In genomic region chr19:57068921-57069697, GRCh38 we compare ENCODE assay signal across 12 cellular contexts. TPM values are rescaled to one million over a fixed set of nuclear protein-coding genes. Genes with fewer than 3 reads are reported as not detected.
DNase-seq lines count a peak whose midpoint lies in the region; ATAC-seq and TF ChIP-seq lines count a peak whose summit lies in the region.
"Had no signal": no experiment of that assay in that cellular context is flagged by ENCODE, and none has a peak within 500 bp of the region (broad histone marks: within the 10 kb centered on the region; RNA-seq: fewer than 3 reads in every experiment).

No MANE protein-coding gene starts in this region.

- H4K8ac ChIP-seq in neuronal stem cell (ENCODE audit: low read depth, low read length): no peak overlapping the region

- no peak overlapping the region for H3K23ac ChIP-seq in neuronal stem cell (ENCODE audit: low read depth, low read length, poor library complexity)

- no peaks in the 10 kb centered on the region for H3K79me1 ChIP-seq in neuronal stem cell (ENCODE audit: low read depth, low read length)

- peak overlapping the region; percentile 40 for H3K14ac ChIP-seq in neuronal stem cell (ENCODE audit: low read length)

- no peak overlapping the region for H3K4me2 ChIP-seq in neuronal stem cell (ENCODE audit: insufficient read depth, low read length, poor library complexity, severe bottlenecking)

- no peak overlapping the region for H3K27ac ChIP-seq in WERI-Rb-1
- H3K27ac ChIP-seq in neuronal stem cell (replicated peaks; ENCODE audit: low read length): no peak overlapping the region

- H2BK15ac ChIP-seq in neuronal stem cell (ENCODE audit: low read length): no peak overlapping the region

- peak overlapping the region; percentile 1 for H2AFZ ChIP-seq in neuronal stem cell (ENCODE audit: low read length)

- no peak overlapping the region for H4K91ac ChIP-seq in neuronal stem cell (ENCODE audit: low read depth, low read length, poor library complexity)

- H3K9ac ChIP-seq in neuronal stem cell (ENCODE audit: low read depth, low read length, poor library complexity): peak overlapping the region; percentile 30

- H2BK120ac ChIP-seq in neuronal stem cell (ENCODE audit: low read depth, low read length): peak overlapping the region; percentile 4

- no peaks in the 10 kb centered on the region for H3K9me3 ChIP-seq in WERI-Rb-1 (ENCODE audit: severe bottlenecking)
- H3K9me3 ChIP-seq in neuronal stem cell (replicated peaks in 1 of 2; ENCODE audit: control insufficient read depth in 2 of 2, insufficient read depth in 1 of 2, low read depth in 1 of 2, low read length in 2 of 2): peaks cover 4 to 25% of the 10 kb centered on the region in 2 donors

- peak; percentile 13 for DNase-seq in ELF-1 (ENCODE audit: low read depth, low spot score)
- peak; percentile 7 for DNase-seq in HT-29 (ENCODE audit: low spot score)
- DNase-seq in WERI-Rb-1: peak; percentile 87
- DNase-seq in neuronal stem cell (ENCODE audit: low spot score): peak; percentile 33
- DNase-seq in AG08396 (ENCODE audit: low spot score): no peak
- no peak for DNase-seq in GM19240 (ENCODE audit: insufficient read length, low spot score)
- DNase-seq: activated T-cell treated with anti-CD3 and anti-CD28 coated beads, Interleukin-2, amount 50 U/mL, for 4 hours; NCI-H510A treated with DMSO at 0.1 percent for 48 hours had no signal

- H3K27me3 ChIP-seq in WERI-Rb-1 (ENCODE audit: insufficient read depth, low read depth, severe bottlenecking) (no peaks in the 10 kb centered on the region), neuronal stem cell (ENCODE audit: control insufficient read depth in 3 of 3, insufficient read depth in 3 of 3, low read depth in 1 of 3, low read length in 3 of 3) (no peaks in the 10 kb centered on the region)

- H2BK12ac ChIP-seq in neuronal stem cell (ENCODE audit: low read length): peak overlapping the region; percentile 42

- no CpG with 5 or more reads among the region's 24 CpGs for WGBS in neuronal stem cell (ENCODE audit: extremely low coverage in 2 of 2, insufficient read length in 2 of 2, insufficient replicate concordance in 1 of 2), 2 donors

- H3K18ac ChIP-seq in neuronal stem cell (ENCODE audit: low read length): peak overlapping the region; percentile 27

- H3K4ac ChIP-seq in neuronal stem cell (ENCODE audit: low read length): no peak overlapping the region

- no peak overlapping the region for H2BK5ac ChIP-seq in neuronal stem cell (ENCODE audit: low read length)

- H3K36me3 ChIP-seq in WERI-Rb-1: no peaks in the 10 kb centered on the region
- no peaks in the 10 kb centered on the region for H3K36me3 ChIP-seq in neuronal stem cell (replicated peaks in 1 of 2; ENCODE audit: control insufficient read depth in 2 of 2, insufficient read depth in 2 of 2, low read length in 2 of 2)

- peak; percentile 62 for TF ChIP-seq CTCF in WERI-Rb-1 (IDR thresholded peaks at IDR 0.05; ENCODE audit: low read depth, low read length)

- H3K4me3 ChIP-seq in WERI-Rb-1 (ENCODE audit: low read depth, low read length): no peak overlapping the region
- no peak overlapping the region for H3K4me3 ChIP-seq in neuronal stem cell (ENCODE audit: low read length in 2 of 2)

- ATAC-seq in HG02973 (IDR thresholded peaks at IDR 0.05; ENCODE audit: unreplicated experiment): no peak
- ATAC-seq: activated T-cell treated with anti-CD3 and anti-CD28 coated beads, Interleukin-2, amount 50 U/mL, for 4 hours; esophagus mucosa had no signal

- no peaks in the 10 kb centered on the region for H3K4me1 ChIP-seq in neuronal stem cell (ENCODE audit: control insufficient read depth in 2 of 2, insufficient read depth in 1 of 2, low read depth in 1 of 2, low read length in 2 of 2)

- no peak overlapping the region for H2AK5ac ChIP-seq in neuronal stem cell (ENCODE audit: low read depth, low read length)

RNA-seq across cellular contexts. Expression of gene USP29, which starts 50.7 kb away (rescaled TPM):
- total RNA-seq in HT-29 (2014; rRNA removed; shearing (Covaris generic)): not detected in 2 replicates
- polyA plus RNA-seq in neuronal stem cell (2013, experiment 1 of 2): not detected
- not detected for polyA plus RNA-seq in neuronal stem cell (2013, experiment 2 of 2)
- total RNA-seq: activated T-cell treated with anti-CD3 and anti-CD28 coated beads, Interleukin-2, amount 50 U/mL, for 4 hours; bronchial epithelial cell; esophagus mucosa; T-helper 2 cell treated with Interferon-gamma antibody and Interleukin-4, amounts not matched to agents 100 ng/mL and 5 ng/mL, for 36 hours had no signal

Comparison
In these comparisons a context has a peak if more than half of its experiments do, and no peak if none do; other contexts are left out.
1. DNase-seq: peak in ELF-1 (single experiment), HT-29 (single experiment), WERI-Rb-1 (single experiment) and neuronal stem cell (single experiment); none in AG08396 (single experiment) and GM19240 (single experiment).